In the genomic region with DNA sequence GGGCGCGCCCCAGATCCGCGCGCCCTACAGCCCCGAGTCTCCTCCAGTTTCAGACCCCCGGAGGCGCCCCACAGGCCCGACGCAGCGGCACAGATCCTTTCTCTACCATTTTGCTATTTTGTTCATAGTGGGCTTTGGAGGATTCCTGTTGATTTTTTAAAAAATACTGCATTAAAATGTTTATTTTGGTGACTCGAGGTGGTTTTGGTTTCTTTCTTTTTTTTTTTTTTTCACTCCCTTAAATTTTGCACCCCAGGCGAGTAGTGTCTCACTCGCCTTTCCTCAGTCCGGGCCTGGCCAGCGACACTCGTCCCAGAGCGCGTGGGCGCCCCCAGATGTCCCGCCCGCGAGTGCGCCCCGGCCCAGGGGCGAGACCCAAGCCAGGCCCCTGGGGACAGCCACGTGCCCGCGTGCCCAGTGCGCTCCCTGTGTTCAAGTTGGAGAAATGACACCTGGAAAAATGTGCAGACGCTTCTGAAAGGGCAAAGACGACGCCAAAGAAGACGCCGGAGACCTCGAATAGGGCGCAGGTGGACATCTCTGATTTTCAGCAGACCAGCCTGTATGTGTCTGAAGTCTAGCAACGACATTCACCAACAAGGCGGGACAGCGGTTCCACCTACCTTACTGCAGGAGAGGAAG, we compare ENCODE assay signal across 8 cellular contexts. TPM values are rescaled to one million over a fixed set of nuclear protein-coding genes. Genes with fewer than 3 reads are reported as not detected.
DNase-seq lines count a peak whose midpoint lies in the region; ATAC-seq and TF ChIP-seq lines count a peak whose summit lies in the region.

No MANE protein-coding gene starts in this region.

- 6% methylated on average over 29 of the region's 40 CpGs for whole genome bisulfite sequencing in esophagus muscularis mucosa

- in situ Hi-C loops in Caki2 (cut with HindIII; ENCODE audit: low pct_unique_long_range_greater_than_20kb, low sequenced_read_pairs): no loop called here

- H3K9me3 ChIP-seq in WERI-Rb-1 (ENCODE audit: severe bottlenecking) (peaks cover 5% of the 10 kb centered on the region), esophagus muscularis mucosa (no peaks in the 10 kb centered on the region)

- H3K4me3 ChIP-seq in WERI-Rb-1 (ENCODE audit: low read depth, low read length): peak overlapping the region; percentile 53
- H3K4me3 ChIP-seq in esophagus muscularis mucosa: peak overlapping the region; percentile 83 to 100 (median 100)

- DNase-seq in Caki2 (ENCODE audit: low read depth): peak; percentile 30
- peak; percentile 74 for DNase-seq in NCI-H1417 treated with DMSO at 0.1 percent for 48 hours (lab: John Stamatoyannopoulos, UW)
- DNase-seq in WERI-Rb-1: peak; percentile 91
- no peak for DNase-seq in esophagus muscularis mucosa (ENCODE audit: extremely low spot score)
- DNase-seq in mucosa of gallbladder (ENCODE audit: low spot score): peak; percentile 66
- no peak for DNase-seq in activated effector memory CD4-positive, alpha-beta T cell treated with anti-CD3 and anti-CD28 coated beads, Interleukin-2, amount 50 U/mL, for 16 hours

- H3K27me3 ChIP-seq in WERI-Rb-1 (ENCODE audit: insufficient read depth, low read depth, severe bottlenecking) (no peaks in the 10 kb centered on the region), esophagus muscularis mucosa (peaks cover 0 to 3% (median 0%) of the 10 kb centered on the region in 4 donors)

- peaks cover 18 to 48% (median 27%) of the 10 kb centered on the region in 4 donors for H3K4me1 ChIP-seq in esophagus muscularis mucosa

- H3K27ac ChIP-seq in WERI-Rb-1: peak overlapping the region; percentile 79
- H3K27ac ChIP-seq in esophagus muscularis mucosa (replicated peaks in 1 of 4): peak overlapping the region; percentile 90 to 94 (median 94)
- peak overlapping the region; percentile 56 for H3K27ac ChIP-seq in temporal lobe (ENCODE audit: low read depth, low read length)

- no peak for TF ChIP-seq POLR2A in esophagus muscularis mucosa (IDR thresholded peaks at IDR 0.05; ENCODE audit: low read depth)

- peak; percentile 41 for ATAC-seq in GM21367 (IDR thresholded peaks at IDR 0.05; ENCODE audit: unreplicated experiment)

- intact Hi-C loops in esophagus muscularis mucosa (cut with DNase I): loop anchor here (1.0 to 5.0 kb wide), 2 partner anchors 96 to 147 kb away; no protein-coding TSS in a partner anchor

- TF ChIP-seq CTCF in WERI-Rb-1 (IDR thresholded peaks at IDR 0.05; ENCODE audit: low read depth, low read length) (peak; percentile 75), esophagus muscularis mucosa (IDR thresholded peaks at IDR 0.05) (peak; percentile 46 to 48 (median 46))

- no peak for TF ChIP-seq EP300 in esophagus muscularis mucosa (IDR thresholded peaks at IDR 0.05)

- no peaks in the 10 kb centered on the region for H3K36me3 ChIP-seq in WERI-Rb-1
- H3K36me3 ChIP-seq in esophagus muscularis mucosa: no peaks in the 10 kb centered on the region

RNA-seq across cellular contexts. Expression of a gene that starts 0.5 kb away (rescaled TPM):
- 0.64 and 7.0 TPM in 2 replicates for total RNA-seq in Caki2 (2014; rRNA removed; shearing (Covaris generic); ENCODE audit: low replicate concordance)
- total RNA-seq in esophagus muscularis mucosa (100 to 1,000 TPM in 2 of 4 donors, 10 to 100 TPM in 2; 72.3 to 143 (median 92.5) TPM), mucosa of gallbladder (90.7 TPM), temporal lobe (65.4 TPM)

RNA-seq across cellular contexts. Expression of a gene that starts 54.0 kb away (rescaled TPM):
- total RNA-seq in Caki2 (2014; rRNA removed; shearing (Covaris generic); ENCODE audit: low replicate concordance): 14.7 and 28.1 TPM in 2 replicates
- total RNA-seq in esophagus muscularis mucosa: 10 to 100 TPM; 25.0 to 40.3 (median 29.4) TPM
- 91.3 TPM for total RNA-seq in mucosa of gallbladder
- 23.8 TPM for total RNA-seq in temporal lobe

Comparison
In these comparisons a context has a peak if more than half of its experiments do, and no peak if none do; other contexts are left out.
1. DNase-seq: peak in Caki2 (single experiment), NCI-H1417 treated with DMSO at 0.1 percent for 48 hours (single experiment), WERI-Rb-1 (single experiment) and mucosa of gallbladder (single experiment); none in esophagus muscularis mucosa (single experiment) and activated effector memory CD4-positive, alpha-beta T cell treated with anti-CD3 and anti-CD28 coated beads, Interleukin-2, amount 50 U/mL, for 16 hours (single experiment).
2. Peak in every context shown above with its lines, with median percentiles within 50 percentile points of each other: H3K27ac ChIP-seq.